22 cellular contexts compared by ENCODE assay signal in genomic region chr1:39152923-39153322, GRCh38. TPM values are rescaled to one million over a fixed set of nuclear protein-coding genes. Genes with fewer than 3 reads are reported as not detected.
DNase-seq lines count a peak whose midpoint lies in the region; ATAC-seq and TF ChIP-seq lines count a peak whose summit lies in the region.
"Had no signal": no experiment of that assay in that cellular context is flagged by ENCODE, and none has a peak within 500 bp of the region (broad histone marks: within the 10 kb centered on the region; RNA-seq: fewer than 3 reads in every experiment).

No MANE protein-coding gene starts in this region.

- no peak overlapping the region for H3K4me3 Mint-ChIP-seq in stimulated activated naive B cell treated with anti-CD40 and anti-IgM and Interleukin-4, amounts not matched to agents 10 μg/mL and 1 μg/mL and 100 μg/mL, for 72 hours
- H3K4me3 Mint-ChIP-seq: activated CD8-positive, alpha-beta T cell treated with anti-CD3 and anti-CD28 coated beads, Interleukin-2, amount 10 ng/mL, durations not matched to agents 7 days and 5 days; activated naive CD4-positive, alpha-beta T cell treated with anti-CD3 and anti-CD28 coated beads for 36 hours; CD14-positive monocyte; memory B cell had no signal

- TF ChIP-seq CTCF in liver (IDR thresholded peaks at IDR 0.05; ENCODE audit: low read depth, low read length, missing input control) = no peak

- H3K9ac ChIP-seq in HUES48 (ENCODE audit: low read depth, low read length) = no peak overlapping the region
- H3K9ac ChIP-seq in liver (ENCODE audit: low read depth in 1 of 2, low read length in 2 of 2) = peak overlapping the region in 1 of 2 donors; percentile 20

- H3K4me3 ChIP-seq in HUES48 (ENCODE audit: low read depth, low read length) (no peak overlapping the region), liver (ENCODE audit: low read depth in 1 of 3, low read length in 3 of 3) (no peak overlapping the region)
- H3K4me3 ChIP-seq: esophagus muscularis mucosa, gastroesophageal sphincter, K562, MG63 had no signal

- ATAC-seq in stimulated activated naive B cell treated with anti-CD40 and anti-IgM and Interleukin-4, amounts not matched to agents 10 μg/mL and 1 μg/mL and 100 μg/mL, for 72 hours (replicated peaks) = no peak
- ATAC-seq in HG03432 (IDR thresholded peaks at IDR 0.05; ENCODE audit: unreplicated experiment) = no peak
- ATAC-seq: activated CD8-positive, alpha-beta T cell treated with anti-CD3 and anti-CD28 coated beads, Interleukin-2, amount 10 ng/mL, durations not matched to agents 7 days and 5 days; gastroesophageal sphincter; K562; right cardiac atrium had no signal

- H3K9me3 ChIP-seq in HUES48 (ENCODE audit: control insufficient read depth, insufficient read depth, low read length) (no peaks in the 10 kb centered on the region), liver (ENCODE audit: control insufficient read depth in 4 of 4, low read length in 3 of 4) (no peaks in the 10 kb centered on the region)
- H3K9me3 ChIP-seq: esophagus muscularis mucosa, gastroesophageal sphincter, MG63 had no signal

- H3K27me3 ChIP-seq in HUES48 (ENCODE audit: control insufficient read depth, insufficient read depth, low read length) = no peaks in the 10 kb centered on the region
- H3K27me3 ChIP-seq in liver (ENCODE audit: control insufficient read depth in 4 of 4, insufficient read depth in 4 of 4, low read length in 3 of 4) = no peaks in the 10 kb centered on the region
- H3K27me3 ChIP-seq: esophagus muscularis mucosa, gastroesophageal sphincter, MG63 had no signal

- peaks cover 69% of the 10 kb centered on the region for H3K4me1 ChIP-seq in HUES48 (ENCODE audit: control insufficient read depth, insufficient read depth, low read length)
- H3K4me1 ChIP-seq in liver (ENCODE audit: control insufficient read depth in 4 of 4, insufficient read depth in 4 of 4, low read length in 3 of 4) = peaks cover 22 to 46% (median 42%) of the 10 kb centered on the region in 4 donors

- 15% methylated on average over 1 of the region's 1 CpG for WGBS in liver

- H3K27ac Mint-ChIP-seq in stimulated activated naive B cell treated with anti-CD40 and anti-IgM and Interleukin-4, amounts not matched to agents 10 μg/mL and 1 μg/mL and 100 μg/mL, for 72 hours = peak overlapping the region; percentile 11
- H3K27ac Mint-ChIP-seq: activated CD8-positive, alpha-beta T cell treated with anti-CD3 and anti-CD28 coated beads, Interleukin-2, amount 10 ng/mL, durations not matched to agents 7 days and 5 days; activated naive CD4-positive, alpha-beta T cell treated with anti-CD3 and anti-CD28 coated beads for 36 hours; CD14-positive monocyte; memory B cell had no signal

- peaks cover 7 to 24% of the 10 kb centered on the region in 2 donors for H3K36me3 Mint-ChIP-seq in stimulated activated naive B cell treated with anti-CD40 and anti-IgM and Interleukin-4, amounts not matched to agents 10 μg/mL and 1 μg/mL and 100 μg/mL, for 72 hours
- H3K36me3 Mint-ChIP-seq: CD14-positive monocyte had no signal

- H3K36me3 ChIP-seq in HUES48 (ENCODE audit: control insufficient read depth, insufficient read depth, low read length) (no peaks in the 10 kb centered on the region), liver (ENCODE audit: control insufficient read depth in 4 of 4, insufficient read depth in 3 of 4, low read depth in 1 of 4, low read length in 3 of 4) (no peaks in the 10 kb centered on the region)
- H3K36me3 ChIP-seq: esophagus muscularis mucosa, gastroesophageal sphincter had no signal

- DNase-seq in caudate nucleus (lab: John Stamatoyannopoulos, UW) (no peak), NCI-H1436 treated with DMSO at 0.1 percent for 48 hours (lab: John Stamatoyannopoulos, UW) (no peak), foreskin melanocyte (no peak), GM19238 (ENCODE audit: insufficient read length, low spot score) (no peak)
- no peak for DNase-seq in stimulated activated naive B cell treated with anti-CD40 and anti-IgM and Interleukin-4, amounts not matched to agents 10 μg/mL and 1 μg/mL and 100 μg/mL, for 72 hours
- DNase-seq: ACHN; activated CD4-positive, CD25-positive, alpha-beta regulatory T cell treated with anti-CD3 and anti-CD28 coated beads, Interleukin-2, amount 50 U/mL, for 72 hours; activated CD8-positive, alpha-beta T cell treated with anti-CD3 and anti-CD28 coated beads, Interleukin-2, amount 10 ng/mL, durations not matched to agents 7 days and 5 days; activated naive CD4-positive, alpha-beta T cell treated with anti-CD3 and anti-CD28 coated beads for 36 hours; MG63; NCI-H1436; right cardiac atrium; stimulated activated CD8-positive, alpha-beta memory T cell treated with anti-CD3 and anti-CD28 coated beads, Interleukin-4, amount 100 ng/mL, for 48 hours; substantia nigra had no signal

- peaks cover 6 to 12% of the 10 kb centered on the region in 2 donors for H3K4me1 Mint-ChIP-seq in stimulated activated naive B cell treated with anti-CD40 and anti-IgM and Interleukin-4, amounts not matched to agents 10 μg/mL and 1 μg/mL and 100 μg/mL, for 72 hours

- no peaks in the 10 kb centered on the region for H3K27me3 Mint-ChIP-seq in stimulated activated naive B cell treated with anti-CD40 and anti-IgM and Interleukin-4, amounts not matched to agents 10 μg/mL and 1 μg/mL and 100 μg/mL, for 72 hours
- H3K27me3 Mint-ChIP-seq: memory B cell had no signal

- TF ChIP-seq RAD21 in liver (IDR thresholded peaks at IDR 0.05) = peak in 1 of 2 donors; percentile 49

- H3K27ac ChIP-seq in HUES48 (ENCODE audit: low read depth, low read length) (peak overlapping the region; percentile 26), caudate nucleus (ENCODE audit: low read depth, low read length) (peak overlapping the region; percentile 37), liver (ENCODE audit: low read depth in 1 of 2, low read length in 2 of 2) (peak overlapping the region in 1 of 2 donors; percentile 63)

- no peaks in the 10 kb centered on the region for H3K9me3 Mint-ChIP-seq in stimulated activated naive B cell treated with anti-CD40 and anti-IgM and Interleukin-4, amounts not matched to agents 10 μg/mL and 1 μg/mL and 100 μg/mL, for 72 hours
- H3K9me3 Mint-ChIP-seq: activated naive CD4-positive, alpha-beta T cell treated with anti-CD3 and anti-CD28 coated beads for 36 hours; CD14-positive monocyte; memory B cell had no signal

TF ChIP-seq in liver, 16 proteins besides CTCF, POLR2A, EP300 and RAD21 (continues in another document):
- TF ChIP-seq HNF4G (IDR thresholded peaks at IDR 0.05) (no peak), YY1 (IDR thresholded peaks at IDR 0.05) (no peak), RXRA (IDR thresholded peaks at IDR 0.05) (peak; percentile 44 to 71), FOXA2 (IDR thresholded peaks at IDR 0.05) (no peak), NR2F2 (IDR thresholded peaks at IDR 0.05) (peak; percentile 7), MAX (IDR thresholded peaks at IDR 0.05) (no peak), GABPA (IDR thresholded peaks at IDR 0.05 in 1 of 2, conservative IDR thresholded peaks at IDR 0.05 in 1 of 2) (no peak), TAF1 (conservative IDR thresholded peaks at IDR 0.05) (no peak), SP1 (IDR thresholded peaks at IDR 0.05) (peak; percentile 21), REST (IDR thresholded peaks at IDR 0.05) (no peak), ZBTB33 (IDR thresholded peaks at IDR 0.05) (no peak)
- TF ChIP-seq, protein P1, sequence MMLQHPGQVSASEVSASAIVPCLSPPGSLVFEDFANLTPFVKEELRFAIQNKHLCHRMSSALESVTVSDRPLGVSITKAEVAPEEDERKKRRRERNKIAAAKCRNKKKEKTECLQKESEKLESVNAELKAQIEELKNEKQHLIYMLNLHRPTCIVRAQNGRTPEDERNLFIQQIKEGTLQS (IDR thresholded peaks at IDR 0.05) = no peak

RNA-seq across cellular contexts. Expression of gene MACF1, which starts 51.6 kb away (rescaled TPM):
- 100 to 1,000 TPM in 1 of 2 donors, 10 to 100 TPM in 1; 62.1 to 216 TPM for total RNA-seq in liver
- polyA plus RNA-seq in liver = 10 to 100 TPM; 23.3 to 40.2 TPM
